17 cellular contexts compared by ENCODE assay signal in the genomic region with DNA sequence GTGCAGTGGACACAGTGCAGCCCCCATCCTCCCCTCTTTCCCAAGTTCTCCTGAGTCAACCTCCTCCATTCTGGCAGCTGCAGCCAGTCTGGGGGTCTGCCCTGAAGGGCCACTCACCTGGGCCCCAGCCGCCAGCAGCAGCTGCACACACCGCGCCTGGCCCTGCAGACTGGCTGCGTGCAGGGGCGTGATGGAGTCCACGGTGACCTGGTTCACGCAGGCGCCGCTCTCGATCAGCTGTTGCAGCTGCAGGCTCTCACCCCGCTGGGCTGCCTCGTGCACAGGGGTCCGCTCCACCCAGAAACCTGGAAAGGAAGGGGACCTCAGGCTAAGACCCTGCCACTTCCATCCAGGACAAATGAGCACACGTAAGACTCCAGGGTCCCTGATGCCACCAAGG. TPM values are rescaled to one million over a fixed set of nuclear protein-coding genes. Genes with fewer than 3 reads are reported as not detected.
DNase-seq lines count a peak whose midpoint lies in the region; ATAC-seq and TF ChIP-seq lines count a peak whose summit lies in the region.
"Had no signal": no experiment of that assay in that cellular context is flagged by ENCODE, and none has a peak within 500 bp of the region (broad histone marks: within the 10 kb centered on the region; RNA-seq: fewer than 3 reads in every experiment).

No MANE protein-coding gene starts in this region.

- peak; percentile 10 for ATAC-seq in sciatic nerve
- ATAC-seq in stimulated activated naive B cell treated with anti-CD40 and anti-IgM and Interleukin-4, amounts not matched to agents 10 μg/mL and 1 μg/mL and 100 μg/mL, for 72 hours (replicated peaks), result no peak
- ATAC-seq: CD8-positive, alpha-beta T cell had no signal

- H3K4me3 Mint-ChIP-seq in stimulated activated naive B cell treated with anti-CD40 and anti-IgM and Interleukin-4, amounts not matched to agents 10 μg/mL and 1 μg/mL and 100 μg/mL, for 72 hours, result no peak overlapping the region
- H3K4me3 Mint-ChIP-seq: CD8-positive, alpha-beta T cell had no signal

- no peaks in the 10 kb centered on the region for H3K27me3 Mint-ChIP-seq in stimulated activated naive B cell treated with anti-CD40 and anti-IgM and Interleukin-4, amounts not matched to agents 10 μg/mL and 1 μg/mL and 100 μg/mL, for 72 hours

- H3K36me3 Mint-ChIP-seq in stimulated activated naive B cell treated with anti-CD40 and anti-IgM and Interleukin-4, amounts not matched to agents 10 μg/mL and 1 μg/mL and 100 μg/mL, for 72 hours, result peaks cover 16 to 20% of the 10 kb centered on the region in 2 donors

- WGBS in esophagus squamous epithelium, 2 donors, result 100% methylated on average over 1 to 2 of the region's 14 CpGs
- 93 to 98% (median 96%) methylated on average over 12 to 14 of the region's 14 CpGs for WGBS in adrenal gland, 4 donors

- H3K9me3 ChIP-seq in esophagus squamous epithelium, result no peaks in the 10 kb centered on the region
- no peaks in the 10 kb centered on the region for H3K9me3 ChIP-seq in vagina
- H3K9me3 ChIP-seq in effector memory CD4-positive, alpha-beta T cell (ENCODE audit: control insufficient read depth, low read length), result no peaks in the 10 kb centered on the region
- no peaks in the 10 kb centered on the region for H3K9me3 ChIP-seq in adrenal gland (replicated peaks in 1 of 3)
- H3K9me3 ChIP-seq: BE2C, SJCRH30 had no signal

- H3K27me3 ChIP-seq in esophagus squamous epithelium (no peaks in the 10 kb centered on the region), vagina (no peaks in the 10 kb centered on the region), adrenal gland (no peaks in the 10 kb centered on the region)
- no peaks in the 10 kb centered on the region for H3K27me3 ChIP-seq in effector memory CD4-positive, alpha-beta T cell (replicated peaks; ENCODE audit: control insufficient read depth, insufficient read depth, low read length, poor library complexity, severe bottlenecking)
- H3K27me3 ChIP-seq: BE2C, SJCRH30 had no signal

- H3K36me3 ChIP-seq in esophagus squamous epithelium (peaks cover 0 to 46% (median 6%) of the 10 kb centered on the region in 3 donors), vagina (peaks cover 0 to 32% of the 10 kb centered on the region in 2 donors), adrenal gland (replicated peaks in 1 of 2) (peaks cover 0 to 15% of the 10 kb centered on the region in 2 donors)
- H3K36me3 ChIP-seq in effector memory CD4-positive, alpha-beta T cell (ENCODE audit: control insufficient read depth, insufficient read depth, low read length), result peaks cover 7% of the 10 kb centered on the region
- H3K36me3 ChIP-seq: BE2C, SJCRH30 had no signal

- H3K4me3 ChIP-seq in esophagus squamous epithelium (no peak overlapping the region), vagina (no peak overlapping the region), adrenal gland (no peak overlapping the region)
- H3K4me3 ChIP-seq in effector memory CD4-positive, alpha-beta T cell (ENCODE audit: insufficient read depth, low read depth, low read length, poor library complexity, severe bottlenecking), result no peak overlapping the region
- H3K4me3 ChIP-seq: SJCRH30 had no signal

- peaks cover 10 to 13% of the 10 kb centered on the region in 2 donors for H3K4me1 Mint-ChIP-seq in stimulated activated naive B cell treated with anti-CD40 and anti-IgM and Interleukin-4, amounts not matched to agents 10 μg/mL and 1 μg/mL and 100 μg/mL, for 72 hours

- DNase-seq in RWPE1 (ENCODE audit: low spot score) (no peak), esophagus squamous epithelium (lab: John Stamatoyannopoulos, UW) (no peak), sciatic nerve (ENCODE audit: low spot score) (no peak), vagina (ENCODE audit: extremely low spot score in 2 of 2) (no peak), adrenal gland (no peak)
- DNase-seq in effector memory CD4-positive, alpha-beta T cell, result no peak
- no peak for DNase-seq in stimulated activated naive B cell treated with anti-CD40 and anti-IgM and Interleukin-4, amounts not matched to agents 10 μg/mL and 1 μg/mL and 100 μg/mL, for 72 hours
- DNase-seq: BE2C; CD8-positive, alpha-beta T cell; DND-41; GDM1; H7; IMR-90; NCI-H1417 treated with DMSO at 0.1 percent for 48 hours; NCI-H2029; NCI-H510A treated with DMSO at 0.1 percent for 48 hours; SJCRH30 had no signal

- intact Hi-C loops in esophagus squamous epithelium (cut with DNase I) (no loop called here), sciatic nerve (cut with DNase I) (no loop called here), vagina (cut with DNase I) (no loop called here), adrenal gland (cut with DNase I) (no loop called here)

- POLR2A ChIA-PET in RWPE1 (lab: Yijun Ruan, JAX; ENCODE audit: low non-redundant PET), result no interaction called here

- H3K27ac ChIP-seq in RWPE1, result 0 out of 2 replicates have a peak overlapping the region, but pooled peaks have one; percentile 11
- H3K27ac ChIP-seq in esophagus squamous epithelium, result peak overlapping the region in 3 of 4 donors; percentile 43 to 76 (median 74)
- peak overlapping the region; percentile 75 for H3K27ac ChIP-seq in vagina
- H3K27ac ChIP-seq in effector memory CD4-positive, alpha-beta T cell (ENCODE audit: insufficient read depth, low read length, poor library complexity, severe bottlenecking), result no peak overlapping the region
- H3K27ac ChIP-seq in adrenal gland, result no peak overlapping the region
- H3K27ac ChIP-seq: SJCRH30 had no signal

- H3K4me1 ChIP-seq in esophagus squamous epithelium (peaks cover 0 to 50% (median 0%) of the 10 kb centered on the region in 3 donors), vagina (peaks cover 7% of the 10 kb centered on the region), adrenal gland (replicated peaks in 1 of 2) (peaks cover 5 to 13% of the 10 kb centered on the region in 2 donors)
- H3K4me1 ChIP-seq in effector memory CD4-positive, alpha-beta T cell (ENCODE audit: control insufficient read depth, insufficient read depth, low read length, poor library complexity, severe bottlenecking), result no peaks in the 10 kb centered on the region
- H3K4me1 ChIP-seq: BE2C, SJCRH30 had no signal

- no peak for TF ChIP-seq POLR2A in esophagus squamous epithelium (IDR thresholded peaks at IDR 0.05)
- no peak for TF ChIP-seq POLR2A in vagina (IDR thresholded peaks at IDR 0.05)
- TF ChIP-seq POLR2A in adrenal gland (IDR thresholded peaks at IDR 0.05), result no peak

- H3K9me3 Mint-ChIP-seq in stimulated activated naive B cell treated with anti-CD40 and anti-IgM and Interleukin-4, amounts not matched to agents 10 μg/mL and 1 μg/mL and 100 μg/mL, for 72 hours, result peaks cover 0 to 3% of the 10 kb centered on the region in 2 donors
- H3K9me3 Mint-ChIP-seq: CD8-positive, alpha-beta T cell had no signal

- H3K27ac Mint-ChIP-seq in stimulated activated naive B cell treated with anti-CD40 and anti-IgM and Interleukin-4, amounts not matched to agents 10 μg/mL and 1 μg/mL and 100 μg/mL, for 72 hours, result no peak overlapping the region
- H3K27ac Mint-ChIP-seq: CD8-positive, alpha-beta T cell had no signal

- CTCF ChIA-PET in RWPE1 (lab: Yijun Ruan, JAX), result no interaction called here

- TF ChIP-seq CTCF in RWPE1 (conservative IDR thresholded peaks at IDR 0.05; ENCODE audit: low read depth) (no peak), esophagus squamous epithelium (IDR thresholded peaks at IDR 0.05) (no peak), vagina (IDR thresholded peaks at IDR 0.05) (no peak), adrenal gland (IDR thresholded peaks at IDR 0.05) (no peak)

RNA-seq across cellular contexts. Expression of a gene that starts 13.6 kb away (rescaled TPM):
- 10 to 100 TPM in 3 of 4 donors, 1 to 10 TPM in 1; 9.6 to 29.0 (median 15.7) TPM for total RNA-seq in esophagus squamous epithelium
- 18.9 TPM for total RNA-seq in sciatic nerve
- 17.4 TPM for total RNA-seq in vagina
- 10 to 100 TPM; 34.6 to 65.9 (median 48.0) TPM for total RNA-seq in adrenal gland
- 10 to 100 TPM; 24.4 to 44.8 (median 39.1) TPM for polyA plus RNA-seq in adrenal gland

RNA-seq across cellular contexts. Expression of a gene that starts 31.9 kb away (rescaled TPM):
- total RNA-seq in esophagus squamous epithelium (10 to 100 TPM; 18.0 to 86.8 (median 41.4) TPM), sciatic nerve (77.3 TPM), vagina (51.6 TPM), adrenal gland (100 to 1,000 TPM in 2 of 8 donors, 10 to 100 TPM in 6; 36.6 to 182 (median 53.1) TPM)
- polyA plus RNA-seq in adrenal gland, result 10 to 100 TPM; 15.4 to 43.4 (median 32.2) TPM

Comparison
In these comparisons a context has a peak if more than half of its experiments do, and no peak if none do; other contexts are left out.
1. H3K27ac ChIP-seq: peak in RWPE1 (single experiment), esophagus squamous epithelium (3 of 4) and vagina (single experiment); none in effector memory CD4-positive, alpha-beta T cell (single experiment) and adrenal gland (0 of 5).